8 cellular contexts compared by ENCODE assay signal in the genomic region with DNA sequence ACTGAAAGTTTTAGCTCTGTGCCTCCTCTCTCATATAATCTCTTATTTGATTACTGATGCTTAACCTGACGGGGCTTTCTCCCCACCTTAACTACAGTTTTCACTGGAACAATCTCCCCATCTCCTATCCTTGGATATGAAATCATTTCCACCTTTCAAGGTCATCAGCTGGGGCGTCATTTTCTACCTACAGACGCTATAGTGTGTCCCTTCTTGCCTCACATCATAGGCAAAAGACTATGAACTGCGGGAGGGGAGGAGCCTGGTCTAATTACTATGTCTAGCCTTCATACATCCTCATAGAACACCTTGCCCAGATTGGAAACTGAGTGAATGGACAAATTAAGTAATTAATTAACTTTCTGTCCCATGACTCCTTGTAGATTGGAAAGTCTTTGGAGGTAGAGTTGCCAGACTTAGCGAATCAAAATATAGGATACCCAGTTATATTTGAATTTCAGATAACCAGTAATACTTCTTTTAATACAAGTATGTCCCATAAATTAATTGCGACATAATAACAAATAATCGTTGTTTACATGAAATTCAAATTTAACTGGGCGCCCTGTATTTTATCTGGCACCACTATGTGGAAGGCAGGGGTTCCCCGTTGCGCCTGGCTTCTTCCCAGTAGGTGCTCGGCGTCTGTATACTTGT. TPM values are rescaled to one million over a fixed set of nuclear protein-coding genes. Genes with fewer than 3 reads are reported as not detected.
DNase-seq lines count a peak whose midpoint lies in the region; ATAC-seq and TF ChIP-seq lines count a peak whose summit lies in the region.

No MANE protein-coding gene starts in this region.

- POLR2A ChIA-PET in Caco-2 (lab: Charles Lee) = interaction anchor here (0.5 to 1.0 kb wide), 2 partner anchors 10 to 485 kb away, joined by 3 to 4 read pairs; no protein-coding TSS in a partner anchor

- H3K36me3 Mint-ChIP-seq in Caco-2 (ENCODE audit: insufficient read depth, unreplicated experiment) (peaks cover 7% of the 10 kb centered on the region), GM23338 (ENCODE audit: low read depth) (no peaks in the 10 kb centered on the region)

- H3F3A ChIP-seq in GM23338 (replicated peaks; ENCODE audit: low read depth) = no peaks in the 10 kb centered on the region

- H3K4me3 ChIP-seq in Caco-2 (ENCODE audit: low read depth, low read length) = peak overlapping the region; percentile 80
- H3K4me3 ChIP-seq in GM23338 = peak overlapping the region; percentile 71
- H3K4me3 ChIP-seq in OCI-LY3 (ENCODE audit: low read length) = peak overlapping the region; percentile 83
- peak overlapping the region; percentile 67 to 76 for H3K4me3 ChIP-seq in neutrophil (ENCODE audit: low read depth in 1 of 2, low read length in 1 of 2)

- H3K27ac ChIP-seq in GM23338 (ENCODE audit: low read depth) = no peak overlapping the region
- H3K27ac ChIP-seq in OCI-LY3 (ENCODE audit: low read length) = peak overlapping the region; percentile 46
- H3K27ac ChIP-seq in epithelial cell of prostate = peak overlapping the region; percentile 87
- H3K27ac ChIP-seq in neutrophil = peak overlapping the region; percentile 95

- BruUV-seq in Caco-2 (replicated peaks; lab: Mats Ljungman, UMichigan) = TSS peak; percentile 80

- H3K9me2 ChIP-seq in GM23338 (ENCODE audit: insufficient read depth) = no peaks in the 10 kb centered on the region

- peak overlapping the region; percentile 97 for H3K4me3 Mint-ChIP-seq in Caco-2 (ENCODE audit: unreplicated experiment)
- peak overlapping the region; percentile 83 for H3K4me3 Mint-ChIP-seq in GM23338

- peak overlapping the region; percentile 55 for H3K9ac ChIP-seq in OCI-LY3 (ENCODE audit: low read length)

- H3K4me1 Mint-ChIP-seq in Caco-2 (ENCODE audit: low read depth, unreplicated experiment) = peaks cover under 1% of the 10 kb centered on the region
- peaks cover 6% of the 10 kb centered on the region; the same call in 1 of the 3 replicates for H3K4me1 Mint-ChIP-seq in GM23338

- H3K27me3 ChIP-seq in Caco-2 (replicated peaks; ENCODE audit: control insufficient read depth, insufficient read depth, low read length) = no peaks in the 10 kb centered on the region
- no peaks in the 10 kb centered on the region for H3K27me3 ChIP-seq in GM23338 (ENCODE audit: insufficient read depth)
- H3K27me3 ChIP-seq in OCI-LY3 (ENCODE audit: low read depth, low read length) = no peaks in the 10 kb centered on the region
- no peaks in the 10 kb centered on the region for H3K27me3 ChIP-seq in neutrophil

- in situ Hi-C loops in ACHN (cut with HindIII; ENCODE audit: low pct_ligation_motif_present, low pct_unique_long_range_greater_than_20kb, low sequenced_read_pairs) = no loop called here

- no peaks in the 10 kb centered on the region for H3K9me3 ChIP-seq in Caco-2
- no peaks in the 10 kb centered on the region for H3K9me3 ChIP-seq in OCI-LY3 (ENCODE audit: insufficient read depth, low read length)
- no peaks in the 10 kb centered on the region for H3K9me3 ChIP-seq in neutrophil

- H2AFZ ChIP-seq in GM23338 (0 out of 2 replicates have a peak overlapping the region, but pooled peaks have one; percentile 52), OCI-LY3 (ENCODE audit: low read depth, low read length) (peak overlapping the region; percentile 18)

- peak overlapping the region; percentile 95 for H3K27ac Mint-ChIP-seq in Caco-2 (ENCODE audit: unreplicated experiment)
- H3K27ac Mint-ChIP-seq in GM23338 = no peak overlapping the region

- intact Hi-C loops in Caco-2 (cut with micrococcal nuclease; ENCODE audit: unreplicated experiment) = no loop called here

- H3K36me3 ChIP-seq in Caco-2 (ENCODE audit: control insufficient read depth, insufficient read depth, low read length) (no peaks in the 10 kb centered on the region), GM23338 (ENCODE audit: insufficient read depth) (no peaks in the 10 kb centered on the region), OCI-LY3 (replicated peaks; ENCODE audit: low read depth, low read length) (no peaks in the 10 kb centered on the region), neutrophil (no peaks in the 10 kb centered on the region)

- H3K79me2 ChIP-seq in GM23338 (replicated peaks; ENCODE audit: insufficient read depth) (peaks cover 38% of the 10 kb centered on the region), OCI-LY3 (ENCODE audit: low read length) (peaks cover 32% of the 10 kb centered on the region)

- ATAC-seq in GM23338 (peak; percentile 59), GM18909 (IDR thresholded peaks at IDR 0.05; ENCODE audit: poor library complexity, unreplicated experiment) (no peak)

- H3K4me2 ChIP-seq in GM23338 (peak overlapping the region; percentile 73), OCI-LY3 (ENCODE audit: low read length) (peak overlapping the region; percentile 83)

- H4K20me1 ChIP-seq in GM23338 (replicated peaks; ENCODE audit: insufficient read depth) = no peaks in the 10 kb centered on the region; the same call in 1 of the 2 replicates
- H4K20me1 ChIP-seq in OCI-LY3 (ENCODE audit: insufficient read depth, low read length) = peaks cover 4% of the 10 kb centered on the region; the same call in 1 of the 2 replicates

- H3K4me1 ChIP-seq in Caco-2 = no peaks in the 10 kb centered on the region
- no peaks in the 10 kb centered on the region for H3K4me1 ChIP-seq in GM23338 (ENCODE audit: insufficient read depth)
- H3K4me1 ChIP-seq in OCI-LY3 (ENCODE audit: low read length) = peaks cover 9% of the 10 kb centered on the region
- H3K4me1 ChIP-seq in neutrophil (ENCODE audit: control insufficient read depth in 1 of 2, insufficient read depth in 1 of 2, low read depth in 1 of 2, low read length in 1 of 2) = peaks cover 50 to 64% of the 10 kb centered on the region in 2 experiments

- H3K27me3 Mint-ChIP-seq in Caco-2 (ENCODE audit: insufficient read depth, unreplicated experiment) (no peaks in the 10 kb centered on the region), GM23338 (ENCODE audit: insufficient read depth, low read depth, poor library complexity) (no peaks in the 10 kb centered on the region)

- DNase-seq in Caco-2 = no peak
- DNase-seq in GM23338 (ENCODE audit: low spot score) = peak; percentile 51
- DNase-seq in epithelial cell of prostate (ENCODE audit: low read depth, low spot score) = no peak
- DNase-seq in ACHN = no peak
- DNase-seq in central memory CD4-positive, alpha-beta T cell = no peak

- H3K9me3 Mint-ChIP-seq in Caco-2 (ENCODE audit: unreplicated experiment) (no peaks in the 10 kb centered on the region), GM23338 (no peaks in the 10 kb centered on the region)

- CTCF ChIA-PET in Caco-2 (lab: Charles Lee) = interaction anchor here (1.2 to 1.5 kb wide), 3 partner anchors 8 to 72 kb away, joined by 3 to 4 read pairs (median 3); no protein-coding TSS in a partner anchor

- TF ChIP-seq CTCF in Caco-2 (IDR thresholded peaks at IDR 0.05; ENCODE audit: insufficient read depth in 1 of 2, low read depth in 1 of 2, low read length in 1 of 2, severe bottlenecking in 1 of 2, unreplicated experiment in 1 of 2) (no peak), GM23338 (conservative IDR thresholded peaks at IDR 0.05; ENCODE audit: low read depth in 2 of 2) (no peak), OCI-LY3 (IDR thresholded peaks at IDR 0.05; ENCODE audit: low read depth, low read length) (no peak), neutrophil (IDR thresholded peaks at IDR 0.05) (no peak)

TF ChIP-seq in GM23338, 12 proteins besides CTCF, POLR2A, EP300 and RAD21 (continues in another document):
- TF ChIP-seq EZH2phosphoT487 (IDR thresholded peaks at IDR 0.05; ENCODE audit: unreplicated experiment) = no peak
- TF ChIP-seq POLR2AphosphoS5 (IDR thresholded peaks at IDR 0.05; ENCODE audit: low read depth) = no peak
- no peak for TF ChIP-seq EZH2 (IDR thresholded peaks at IDR 0.05; ENCODE audit: low read depth, unreplicated experiment)

RNA-seq across cellular contexts. Expression of a gene that starts 0.8 kb away (rescaled TPM):
- 86.6 and 90.0 TPM in 2 replicates for total RNA-seq in Caco-2 (2022)
- total RNA-seq in GM23338 (2014; rRNA removed; shearing (Covaris generic)) = 77.1 and 80.1 TPM in 2 replicates
- 76.6 and 88.7 TPM in 2 replicates for polyA plus RNA-seq in GM23338 (2016; fragmentation: Nextera tagmentation; extraction: Ambion mirVana)

RNA-seq across cellular contexts. Expression of a gene that starts 43.2 kb away (rescaled TPM):
- not detected in 2 replicates for total RNA-seq in Caco-2 (2022)
- not detected in 2 replicates for total RNA-seq in GM23338 (2014; rRNA removed; shearing (Covaris generic))
- not detected in 2 replicates for polyA plus RNA-seq in GM23338 (2016; fragmentation: Nextera tagmentation; extraction: Ambion mirVana)
